Comparison of ENCODE assay signal across 8 cellular contexts in the genomic region with DNA sequence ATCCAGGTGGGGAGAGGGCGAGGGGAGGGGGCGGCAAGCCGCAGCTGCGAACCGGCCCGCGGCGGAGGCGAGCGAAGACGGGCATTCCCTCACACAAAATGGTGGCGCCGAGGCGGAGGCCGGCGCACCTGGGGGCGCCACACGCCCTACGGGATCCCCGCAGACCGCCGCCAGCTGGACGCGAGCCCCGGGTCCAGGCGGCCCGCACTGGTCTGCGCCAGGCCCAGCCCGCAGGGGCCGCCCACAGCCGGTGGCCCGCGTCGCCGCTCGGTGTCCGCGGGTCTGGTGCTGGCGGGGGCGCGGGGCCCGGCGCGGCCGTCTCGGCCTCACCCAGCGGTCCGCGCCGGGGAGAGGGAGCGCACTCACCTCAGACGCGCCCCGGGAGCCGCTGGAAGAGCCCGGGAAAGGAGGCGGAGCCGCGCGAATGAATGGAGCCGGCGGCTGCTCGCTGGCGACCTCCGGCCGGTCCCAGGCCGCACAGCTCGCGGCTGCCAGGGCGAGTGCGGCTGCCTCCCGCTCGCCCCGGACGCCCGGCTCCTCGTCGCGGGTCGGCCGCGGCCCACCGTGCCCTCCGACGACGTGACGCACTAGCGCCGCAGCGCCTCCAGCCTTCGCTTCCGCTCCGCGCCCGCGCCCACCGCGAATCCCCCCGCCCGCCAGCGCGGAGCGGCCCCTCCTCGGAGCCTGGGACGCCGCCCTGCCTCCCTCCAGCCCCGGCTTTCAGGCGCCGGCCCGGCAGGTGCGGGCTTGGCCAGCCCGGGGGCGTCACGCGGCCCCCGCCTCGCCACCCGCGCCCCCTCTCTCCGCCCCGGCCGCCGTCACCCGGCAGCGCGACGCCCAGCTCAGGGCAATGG. TPM values are rescaled to one million over a fixed set of nuclear protein-coding genes. Genes with fewer than 3 reads are reported as not detected.
A peak's percentile ranks its signal among the peaks of the same experiment; 100 is the strongest.
DNase-seq lines count a peak whose midpoint lies in the region; ATAC-seq and TF ChIP-seq lines count a peak whose summit lies in the region.

A gene with protein sequence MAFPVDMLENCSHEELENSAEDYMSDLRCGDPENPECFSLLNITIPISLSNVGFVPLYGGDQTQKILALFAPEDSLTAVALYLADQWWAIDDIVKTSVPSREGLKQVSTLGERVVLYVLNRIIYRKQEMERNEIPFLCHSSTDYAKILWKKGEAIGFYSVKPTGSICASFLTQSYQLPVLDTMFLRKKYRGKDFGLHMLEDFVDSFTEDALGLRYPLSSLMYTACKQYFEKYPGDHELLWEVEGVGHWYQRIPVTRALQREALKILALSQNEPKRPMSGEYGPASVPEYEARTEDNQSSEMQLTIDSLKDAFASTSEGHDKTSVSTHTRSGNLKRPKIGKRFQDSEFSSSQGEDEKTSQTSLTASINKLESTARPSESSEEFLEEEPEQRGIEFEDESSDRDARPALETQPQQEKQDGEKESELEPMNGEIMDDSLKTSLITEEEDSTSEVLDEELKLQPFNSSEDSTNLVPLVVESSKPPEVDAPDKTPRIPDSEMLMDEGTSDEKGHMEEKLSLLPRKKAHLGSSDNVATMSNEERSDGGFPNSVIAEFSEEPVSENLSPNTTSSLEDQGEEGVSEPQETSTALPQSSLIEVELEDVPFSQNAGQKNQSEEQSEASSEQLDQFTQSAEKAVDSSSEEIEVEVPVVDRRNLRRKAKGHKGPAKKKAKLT (minus strand): TSS at position 589 of the 854 bp plus-strand sequence. CDS start 24,711 bp downstream, outside the sequence.

- TF ChIP-seq POLR2A in gastroesophageal sphincter (IDR thresholded peaks at IDR 0.05): no peak
- no peak for TF ChIP-seq POLR2A in upper lobe of left lung (IDR thresholded peaks at IDR 0.05)

- no peaks in the 10 kb centered on the region for H3K79me2 ChIP-seq in OCI-LY1 (ENCODE audit: insufficient read depth, low read length)

- DNase-seq in ELF-1 (ENCODE audit: low read depth, low spot score) (peak; percentile 65), HEK293T (ENCODE audit: extremely low spot score) (peak; percentile 61), occipital lobe (lab: John Stamatoyannopoulos, UW) (peak; percentile 47), upper lobe of left lung (peak in 1 of 2 donors; percentile 88)
- peak; percentile 39 for DNase-seq in activated effector memory CD4-positive, alpha-beta T cell treated with Interleukin-2 at 50 U/mL for 16 hours

- H3K9me2 ChIP-seq in OCI-LY1 (ENCODE audit: low read depth, low read length): no peaks in the 10 kb centered on the region

- H3K27ac ChIP-seq in OCI-LY1 (ENCODE audit: low read depth, low read length, poor library complexity, severe bottlenecking): no peak within 1 kb of the TSS
- peak within 1 kb of the TSS in 2 of 4 donors; percentile 27 to 63 for H3K27ac ChIP-seq in gastroesophageal sphincter
- H3K27ac ChIP-seq in upper lobe of left lung: peak within 1 kb of the TSS in 1 of 4 donors; percentile 59

- TF ChIP-seq CTCF in OCI-LY1 (IDR thresholded peaks at IDR 0.05; ENCODE audit: low read length): no peak
- no peak for TF ChIP-seq CTCF in gastroesophageal sphincter (IDR thresholded peaks at IDR 0.05)
- no peak for TF ChIP-seq CTCF in upper lobe of left lung (IDR thresholded peaks at IDR 0.05)

- H2AFZ ChIP-seq in OCI-LY1 (ENCODE audit: low read length): no peak within 1 kb of the TSS

- H3K9me3 ChIP-seq in OCI-LY1 (ENCODE audit: low read length) (no peaks in the 10 kb centered on the region), gastroesophageal sphincter (no peaks in the 10 kb centered on the region), upper lobe of left lung (no peaks in the 10 kb centered on the region)

- no peaks in the 10 kb centered on the region for H3K4me1 ChIP-seq in OCI-LY1 (ENCODE audit: insufficient read depth, low read length, severe bottlenecking)
- peaks cover 0 to 19% (median 5%) of the 10 kb centered on the region in 3 donors for H3K4me1 ChIP-seq in gastroesophageal sphincter
- peaks cover 11 to 23% (median 15%) of the 10 kb centered on the region in 4 donors for H3K4me1 ChIP-seq in upper lobe of left lung

- H3K4me3 ChIP-seq in OCI-LY1 (ENCODE audit: low read depth, low read length, poor library complexity, severe bottlenecking) (peak within 1 kb of the TSS; percentile 36), gastroesophageal sphincter (peak within 1 kb of the TSS; percentile 34 to 74), upper lobe of left lung (peak within 1 kb of the TSS in 3 of 4 donors; percentile 64 to 71 (median 66))

- H3K4me2 ChIP-seq in OCI-LY1 (ENCODE audit: low read length): peak within 1 kb of the TSS; percentile 34

- H3K9ac ChIP-seq in OCI-LY1 (ENCODE audit: low read length): no peak within 1 kb of the TSS

- no peaks in the 10 kb centered on the region for H4K20me1 ChIP-seq in OCI-LY1 (ENCODE audit: insufficient read depth, low read length)

- no peaks in the 10 kb centered on the region for H3K36me3 ChIP-seq in OCI-LY1 (ENCODE audit: insufficient read depth, low read length)
- H3K36me3 ChIP-seq in gastroesophageal sphincter: no peaks in the 10 kb centered on the region
- no peaks in the 10 kb centered on the region for H3K36me3 ChIP-seq in upper lobe of left lung

- CTCF ChIA-PET in HEK293T (lab: Yijun Ruan, JAX): no interaction called here

- H3F3A ChIP-seq in OCI-LY1 (ENCODE audit: insufficient read depth, low read length): no peaks in the 10 kb centered on the region

- no CpG with 5 or more reads among the region's 127 CpGs for WGBS in gastroesophageal sphincter (ENCODE audit: low coverage in 1 of 2), 2 donors
- WGBS in upper lobe of left lung, 2 donors: 0 to 3% methylated on average over 12 to 30 of the region's 127 CpGs

- POLR2A ChIA-PET in HEK293T (lab: Yijun Ruan, JAX): interaction anchor here (0.9 kb wide), 1 partner anchor 11 kb away, joined by 3 read pairs; no protein-coding TSS in a partner anchor

- H3K27me3 ChIP-seq in OCI-LY1 (ENCODE audit: insufficient read depth, low read length): no peaks in the 10 kb centered on the region
- peaks cover 30% of the 10 kb centered on the region for H3K27me3 ChIP-seq in gastroesophageal sphincter
- peaks cover 0 to 22% (median 10%) of the 10 kb centered on the region in 4 donors for H3K27me3 ChIP-seq in upper lobe of left lung

- ATAC-seq in gastroesophageal sphincter (peak; percentile 68), upper lobe of left lung (ENCODE audit: low FRiP score in 2 of 2) (peak; percentile 57 to 69), HG02588 (IDR thresholded peaks at IDR 0.05; ENCODE audit: unreplicated experiment) (no peak)

- TF ChIP-seq EP300 in gastroesophageal sphincter (IDR thresholded peaks at IDR 0.05): no peak
- no peak for TF ChIP-seq EP300 in upper lobe of left lung (IDR thresholded peaks at IDR 0.05)

TF ChIP-seq in HEK293T, 16 proteins besides CTCF, POLR2A, EP300 and RAD21:
- TF ChIP-seq LEF1 (IDR thresholded peaks at IDR 0.05; ENCODE audit: borderline replicate concordance): no peak
- no peak for TF ChIP-seq SP1 (IDR thresholded peaks at IDR 0.05)
- TF ChIP-seq FOXM1 (IDR thresholded peaks at IDR 0.05; ENCODE audit: borderline replicate concordance): peak; percentile 34; the same call in 1 of the 2 replicates

RNA-seq across cellular contexts. Expression of the gene that starts here (rescaled TPM):
- total RNA-seq in gastroesophageal sphincter (1 to 10 TPM in 2 of 4 donors, under 1 TPM in 2; 0.47 to 3.4 (median 1.1) TPM), occipital lobe (90.6 TPM), upper lobe of left lung (1 to 10 TPM in 4 of 6 donors, under 1 TPM in 2; 0.11 to 1.4 (median 1.1) TPM)

Comparison
In these comparisons a context has a peak if more than half of its experiments do, and no peak if none do; other contexts are left out.
1. RNA of the gene that starts here (total RNA-seq): 90.6 TPM in occipital lobe (single experiment); 0.47 to 3.4 TPM in gastroesophageal sphincter and 0.11 to 1.4 TPM in upper lobe of left lung; every median in the first group is over 10 times any median in the second.
2. Peak in every context shown above with its lines, with median percentiles within 50 percentile points of each other: H3K4me3 ChIP-seq.